Comparison of ENCODE assay signal across 8 cellular contexts in the genomic region with DNA sequence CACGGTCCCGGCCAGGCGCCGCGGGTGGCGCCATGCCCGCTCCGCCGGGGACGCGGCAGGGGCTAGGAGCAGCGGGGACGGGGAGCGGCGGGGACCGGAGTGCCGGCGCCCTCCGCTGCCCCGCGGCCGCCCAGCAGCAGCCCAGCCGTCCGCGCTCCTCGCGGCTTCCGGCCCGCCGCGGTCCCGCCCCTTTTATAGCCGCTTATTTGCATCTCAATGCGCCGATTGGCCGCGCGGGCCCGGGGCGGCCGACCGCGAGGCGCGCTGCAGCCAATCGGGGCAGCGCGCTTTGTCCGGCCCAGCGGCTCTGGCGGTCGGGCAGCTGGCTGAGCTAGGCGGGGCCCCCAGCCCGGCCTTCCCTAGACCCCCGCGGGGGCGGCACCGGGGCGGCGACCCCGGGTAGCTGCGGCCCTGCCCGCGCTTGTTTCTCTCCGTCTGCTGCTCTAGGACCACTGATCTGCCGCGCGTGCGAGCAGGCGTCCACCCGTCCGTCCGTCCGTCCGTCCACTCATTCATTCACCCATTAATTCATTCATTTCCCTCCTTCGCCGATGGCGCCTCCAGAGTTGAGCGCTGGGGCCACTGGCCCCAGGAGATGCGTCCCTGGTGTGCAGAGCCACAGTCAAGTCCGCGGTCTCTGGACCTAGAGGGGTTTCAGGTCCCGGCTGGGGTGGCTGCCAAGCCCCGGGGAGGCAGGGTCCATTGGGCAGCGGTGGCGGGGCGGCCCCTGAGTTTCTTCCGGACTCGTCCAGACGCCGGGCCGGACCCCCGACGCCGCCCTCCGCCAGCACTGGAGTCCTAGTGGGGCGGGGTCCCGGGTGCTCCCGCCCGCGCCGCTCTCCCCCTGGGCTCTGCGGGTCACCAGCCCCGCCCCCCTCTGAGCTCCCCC. TPM values are rescaled to one million over a fixed set of nuclear protein-coding genes. Genes with fewer than 3 reads are reported as not detected.
DNase-seq lines count a peak whose midpoint lies in the region; ATAC-seq and TF ChIP-seq lines count a peak whose summit lies in the region.

A gene with protein sequence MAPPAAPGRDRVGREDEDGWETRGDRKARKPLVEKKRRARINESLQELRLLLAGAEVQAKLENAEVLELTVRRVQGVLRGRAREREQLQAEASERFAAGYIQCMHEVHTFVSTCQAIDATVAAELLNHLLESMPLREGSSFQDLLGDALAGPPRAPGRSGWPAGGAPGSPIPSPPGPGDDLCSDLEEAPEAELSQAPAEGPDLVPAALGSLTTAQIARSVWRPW (minus strand): TSS at position 167 of the 889 bp plus-strand sequence. CDS start 133 bp downstream, at position 34.

- H3K4me3 Mint-ChIP-seq in CD14-positive monocyte (peak within 1 kb of the TSS; percentile 80 to 96), memory B cell (peak within 1 kb of the TSS; percentile 99)

- TF ChIP-seq CTCF in CD14-positive monocyte (IDR thresholded peaks at IDR 0.05) = no peak

- DNase-seq in CD14-positive monocyte (ENCODE audit: low spot score) (peak; percentile 82), NCI-H69 (lab: John Stamatoyannopoulos, UW) (peak; percentile 95), memory B cell (ENCODE audit: low spot score in 2 of 2) (peak; percentile 60 to 69)
- DNase-seq in activated CD4-positive, alpha-beta T cell treated with anti-CD3 and anti-CD28 coated beads, Interleukin-2, amount 50 U/mL, for 4 hours = peak; percentile 46 to 50
- DNase-seq in effector CD4-positive, alpha-beta T cell = peak; percentile 68
- peak; percentile 32 to 65 (median 36) for DNase-seq in stimulated activated CD4-positive, alpha-beta T cell treated with anti-CD3 and anti-CD28 coated beads, TNF-alpha, amount 100 ng/mL, for 4 hours (ENCODE audit: low read depth in 3 of 3)

- peaks cover 9 to 18% of the 10 kb centered on the region in 2 donors for H3K36me3 Mint-ChIP-seq in CD14-positive monocyte
- peaks cover 2% of the 10 kb centered on the region for H3K36me3 Mint-ChIP-seq in memory B cell

- intact Hi-C loops in CD14-positive monocyte (cut with micrococcal nuclease) = loop anchor here (5.0 to 10.0 kb wide), 3 partner anchors 38 to 275 kb away; a partner anchor contains a TSS

- ATAC-seq in GM19395 (IDR thresholded peaks at IDR 0.05; ENCODE audit: unreplicated experiment) (peak; percentile 89), HG03521 (IDR thresholded peaks at IDR 0.05; ENCODE audit: unreplicated experiment) (peak; percentile 83), memory B cell (ENCODE audit: low read depth) (peak; percentile 86)

- peaks cover 0 to 17% (median 9%) of the 10 kb centered on the region in 7 donors for H3K9me3 Mint-ChIP-seq in CD14-positive monocyte
- no peaks in the 10 kb centered on the region for H3K9me3 Mint-ChIP-seq in memory B cell

- H3K4me1 Mint-ChIP-seq in CD14-positive monocyte = peaks cover 21% of the 10 kb centered on the region
- H3K4me1 Mint-ChIP-seq in memory B cell = peaks cover 9% of the 10 kb centered on the region

- H3K27ac Mint-ChIP-seq in CD14-positive monocyte (peak within 1 kb of the TSS in 1 of 7 donors; percentile 62), memory B cell (no peak within 1 kb of the TSS)

- H3K27me3 Mint-ChIP-seq in CD14-positive monocyte (ENCODE audit: low read depth in 3 of 3) (peaks cover 55 to 73% (median 57%) of the 10 kb centered on the region in 3 donors), memory B cell (peaks cover 16% of the 10 kb centered on the region)

RNA-seq across cellular contexts. Expression of the gene that starts here (rescaled TPM):
- polyA plus RNA-seq in CD14-positive monocyte = 1 to 10 TPM; 2.1 to 4.0 TPM

Comparison
In these comparisons a context has a peak if more than half of its experiments do, and no peak if none do; other contexts are left out.
1. Peak in every context shown above with its lines: DNase-seq and ATAC-seq.
2. DNase-seq: peak in every context shown above with its lines; median percentile 95 in NCI-H69; 82 in CD14-positive monocyte; 68 in effector CD4-positive, alpha-beta T cell; 64 in memory B cell; 48 in activated CD4-positive, alpha-beta T cell treated with anti-CD3 and anti-CD28 coated beads, Interleukin-2, amount 50 U/mL, for 4 hours; 36 in stimulated activated CD4-positive, alpha-beta T cell treated with anti-CD3 and anti-CD28 coated beads, TNF-alpha, amount 100 ng/mL, for 4 hours.